9 cellular contexts compared by ENCODE assay signal in genomic region chr19:44869728-44870470, GRCh38. TPM values are rescaled to one million over a fixed set of nuclear protein-coding genes. Genes with fewer than 3 reads are reported as not detected.
A peak's percentile ranks its signal among the peaks of the same experiment; 100 is the strongest.
DNase-seq lines count a peak whose midpoint lies in the region; ATAC-seq, FAIRE-seq and TF ChIP-seq lines count a peak whose summit lies in the region.
"Had no signal": no experiment of that assay in that cellular context is flagged by ENCODE, and none has a peak within 500 bp of the region (broad histone marks: within the 10 kb centered on the region; RNA-seq: fewer than 3 reads in every experiment).

No MANE protein-coding gene starts in this region.

- H3K27ac ChIP-seq in AG04450 (ENCODE audit: low read depth, low read length) = peak overlapping the region; percentile 31
- peak overlapping the region; percentile 36 for H3K27ac ChIP-seq in endothelial cell of umbilical vein (ENCODE audit: insufficient read depth, low read depth, low read length)

- H3K9ac ChIP-seq in endothelial cell of umbilical vein (replicated peaks; ENCODE audit: extremely low read depth, insufficient read depth, low read length) = no peak overlapping the region

- H3K4me1 ChIP-seq in endothelial cell of umbilical vein (ENCODE audit: control insufficient read depth, extremely low read depth, insufficient read depth, low read length) = peaks cover 26% of the 10 kb centered on the region

- CTCF ChIA-PET in AG04450 (lab: Charles Lee) = interaction anchor here (1.3 kb wide), 1 partner anchor 24 kb away, joined by 5 read pairs; the partner anchor contains the start of gene NECTIN2
- CTCF ChIA-PET in endothelial cell of umbilical vein (lab: Charles Lee) = interaction anchor here (1.0 to 2.7 kb wide), 9 partner anchors 11 to 299 kb away, joined by 3 to 7 read pairs (median 4); partner anchors contain the start of gene NECTIN2

- H3K4me3 ChIP-seq in AG04450 (ENCODE audit: low read depth, low read length) (no peak overlapping the region), endothelial cell of umbilical vein (replicated peaks in 1 of 3; ENCODE audit: insufficient read depth in 1 of 3, low read depth in 1 of 3, low read length in 3 of 3) (no peak overlapping the region)

- peaks cover 31% of the 10 kb centered on the region for H3K79me2 ChIP-seq in endothelial cell of umbilical vein (ENCODE audit: control insufficient read depth, insufficient read depth, low read length)

- no peaks in the 10 kb centered on the region for H3K9me1 ChIP-seq in endothelial cell of umbilical vein (replicated peaks; ENCODE audit: control insufficient read depth, extremely low read depth, insufficient read depth, low read length)

- H3K27me3 ChIP-seq in AG04450 (ENCODE audit: control insufficient read depth, insufficient read depth, low read length) = no peaks in the 10 kb centered on the region
- H3K27me3 ChIP-seq in endothelial cell of umbilical vein (ENCODE audit: control insufficient read depth in 2 of 2, insufficient read depth in 2 of 2, low read length in 2 of 2) = no peaks in the 10 kb centered on the region

- TF ChIP-seq POLR2A in endothelial cell of umbilical vein (IDR thresholded peaks at IDR 0.05; ENCODE audit: low read depth, low read length) = no peak

- FAIRE-seq in endothelial cell of umbilical vein (lab: Jason Lieb, UNC) = no peak

- BruUV-seq in endothelial cell of umbilical vein (replicated peaks; lab: Mats Ljungman, UMichigan) = no TSS peak

- no peak for TF ChIP-seq CTCF in AG04450 (IDR thresholded peaks at IDR 0.05; ENCODE audit: low read depth, low read length)
- TF ChIP-seq CTCF in endothelial cell of umbilical vein (IDR thresholded peaks at IDR 0.05; ENCODE audit: extremely low read depth in 1 of 2, insufficient read depth in 1 of 2, low read depth in 1 of 2, low read length in 2 of 2) = no peak

- dilution Hi-C loops in endothelial cell of umbilical vein (cut with MboI; ENCODE audit: extremely low pct_ligation_motif_present, low sequenced_read_pairs) = no loop called here

- H3K9me3 ChIP-seq in AG04450 (ENCODE audit: control insufficient read depth, insufficient read depth, low read length) = peaks cover 5% of the 10 kb centered on the region; the same call in 1 of the 2 replicates
- H3K9me3 ChIP-seq in endothelial cell of umbilical vein (replicated peaks; ENCODE audit: control insufficient read depth, insufficient read depth, low read length) = no peaks in the 10 kb centered on the region

- H4K20me1 ChIP-seq in endothelial cell of umbilical vein (replicated peaks; ENCODE audit: control insufficient read depth, extremely low read depth, insufficient read depth, low read length) = peaks cover 2% of the 10 kb centered on the region

- H2AFZ ChIP-seq in endothelial cell of umbilical vein (ENCODE audit: low read depth, low read length) = no peak overlapping the region

- DNase-seq in AG04450 (ENCODE audit: low read depth, low spot score) = peak; percentile 46
- DNase-seq in NCI-H226 = peak; percentile 44
- peak; percentile 75 for DNase-seq in endothelial cell of umbilical vein (ENCODE audit: low read depth, low spot score)
- DNase-seq in myocyte (ENCODE audit: low read depth) = peak; percentile 71
- no peak for DNase-seq in stimulated activated CD4-positive, alpha-beta T cell treated with anti-CD3 and anti-CD28 coated beads, Interleukin-12 subunit alpha, Interleukin-12 subunit beta, amount 100 ng/mL, for 4 hours
- DNase-seq in stimulated activated naive CD4-positive, alpha-beta T cell treated with Interleukin-2 at 50 U/mL for 16 hours (lab: John Stamatoyannopoulos, UW) = no peak
- DNase-seq in kidney glomerular epithelial cell (lab: John Stamatoyannopoulos, UW) = no peak

- intact Hi-C loops in endothelial cell of umbilical vein (cut with micrococcal nuclease) = loop anchor here (1.0 to 2.0 kb wide), 2 partner anchors 21 to 22 kb away; partner anchors contain the start of gene TOMM40

- ATAC-seq in HG02852 (IDR thresholded peaks at IDR 0.05; ENCODE audit: unreplicated experiment) = no peak
- ATAC-seq: Panc1 had no signal

- H3K4me2 ChIP-seq in endothelial cell of umbilical vein (ENCODE audit: insufficient read depth, low read length) = peak overlapping the region; percentile 32

- H3K36me3 ChIP-seq in endothelial cell of umbilical vein (ENCODE audit: control insufficient read depth in 2 of 2, extremely low read depth in 1 of 2, insufficient read depth in 2 of 2, low read length in 2 of 2) = peaks cover 13 to 41% of the 10 kb centered on the region in 2 experiments

- POLR2A ChIA-PET in AG04450 (lab: Yijun Ruan, JAX) = interaction anchor here (0.5 to 1.2 kb wide), 2 partner anchors 14 to 20 kb away, joined by 3 to 8 read pairs; no protein-coding TSS in a partner anchor
- POLR2A ChIA-PET in endothelial cell of umbilical vein (lab: Charles Lee) = interaction anchor here (0.7 kb wide), 1 partner anchor 21 kb away, joined by 4 read pairs; no protein-coding TSS in a partner anchor

TF ChIP-seq in endothelial cell of umbilical vein, 7 proteins besides CTCF, POLR2A, EP300 and RAD21:
- no peak for TF ChIP-seq GATA2 (IDR thresholded peaks at IDR 0.05; ENCODE audit: insufficient read depth, insufficient read length, low read depth, low read length)
- TF ChIP-seq POLR2AphosphoS5 (IDR thresholded peaks at IDR 0.05; ENCODE audit: insufficient read depth, low read depth, low read length) = peak; percentile 28
- no peak for TF ChIP-seq MYC (IDR thresholded peaks at IDR 0.05; ENCODE audit: low read depth, low read length)
- TF ChIP-seq EZH2 (IDR thresholded peaks at IDR 0.05; ENCODE audit: borderline replicate concordance, low read depth, low read length, severe bottlenecking) = no peak
- TF ChIP-seq, protein P1, sequence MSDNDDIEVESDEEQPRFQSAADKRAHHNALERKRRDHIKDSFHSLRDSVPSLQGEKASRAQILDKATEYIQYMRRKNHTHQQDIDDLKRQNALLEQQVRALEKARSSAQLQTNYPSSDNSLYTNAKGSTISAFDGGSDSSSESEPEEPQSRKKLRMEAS (IDR thresholded peaks at IDR 0.05; ENCODE audit: insufficient read depth, insufficient read length) = no peak
- TF ChIP-seq JUN (IDR thresholded peaks at IDR 0.05; ENCODE audit: borderline replicate concordance, insufficient read depth, insufficient read length, low read depth) = no peak
- TF ChIP-seq FOS (IDR thresholded peaks at IDR 0.05; ENCODE audit: borderline replicate concordance, insufficient read depth, low read length) = no peak
TF ChIP-seq in endothelial cell of umbilical vein: peak in this region for 1.

RNA-seq across cellular contexts. Expression of gene TOMM40, which starts 21.2 kb away (rescaled TPM):
- polyA plus RNA-seq in AG04450 (2011; rRNA removed) = 21.7 and 27.1 TPM in 2 replicates
- polyA minus RNA-seq in AG04450 (2011; rRNA and poly(A)+ RNA removed) = 25.4 and 34.9 TPM in 2 replicates
- total RNA-seq in endothelial cell of umbilical vein = 90.7 and 101 TPM in 2 replicates
- polyA plus RNA-seq in endothelial cell of umbilical vein = 70.2 and 71.8 TPM in 2 replicates
- 71.4 and 71.8 TPM in 2 replicates for polyA plus RNA-seq in endothelial cell of umbilical vein (2011; cell fraction: cytosol; rRNA removed)
- polyA plus RNA-seq in endothelial cell of umbilical vein (2011; cell fraction: nucleus; rRNA removed) = 37.7 and 46.2 TPM in 2 replicates
- polyA plus RNA-seq in endothelial cell of umbilical vein (2012) = 65.0 and 68.0 TPM in 2 replicates
- 40.4 and 48.2 TPM in 2 replicates for polyA minus RNA-seq in endothelial cell of umbilical vein
- polyA minus RNA-seq in endothelial cell of umbilical vein (2011; cell fraction: cytosol; rRNA and poly(A)+ RNA removed) = 40.4 TPM
- 12.9 and 13.6 TPM in 2 replicates for polyA minus RNA-seq in endothelial cell of umbilical vein (2011; cell fraction: nucleus; rRNA and poly(A)+ RNA removed)
- 94.0 and 121 TPM in 2 replicates for total RNA-seq in myocyte
- polyA plus RNA-seq in myocyte (2012) = 47.8 TPM

RNA-seq across cellular contexts. Expression of gene NECTIN2, which starts 23.8 kb away (rescaled TPM):
- polyA plus RNA-seq in AG04450 (2011; rRNA removed) = 80.2 and 110 TPM in 2 replicates
- polyA minus RNA-seq in AG04450 (2011; rRNA and poly(A)+ RNA removed) = 91.0 and 114 TPM in 2 replicates
- total RNA-seq in endothelial cell of umbilical vein = 205 and 211 TPM in 2 replicates
- polyA plus RNA-seq in endothelial cell of umbilical vein = 238 and 262 TPM in 2 replicates
- 178 and 183 TPM in 2 replicates for polyA plus RNA-seq in endothelial cell of umbilical vein (2011; cell fraction: cytosol; rRNA removed)
- 105 and 107 TPM in 2 replicates for polyA plus RNA-seq in endothelial cell of umbilical vein (2011; cell fraction: nucleus; rRNA removed)
- 180 and 213 TPM in 2 replicates for polyA plus RNA-seq in endothelial cell of umbilical vein (2012)
- polyA minus RNA-seq in endothelial cell of umbilical vein = 157 and 176 TPM in 2 replicates
- polyA minus RNA-seq in endothelial cell of umbilical vein (2011; cell fraction: cytosol; rRNA and poly(A)+ RNA removed) = 21.1 TPM
- polyA minus RNA-seq in endothelial cell of umbilical vein (2011; cell fraction: nucleus; rRNA and poly(A)+ RNA removed) = 43.5 and 56.6 TPM in 2 replicates
- total RNA-seq in myocyte = 79.1 and 113 TPM in 2 replicates
- polyA plus RNA-seq in myocyte (2012) = 72.7 TPM

RNA-seq across cellular contexts. Expression of gene APOE, which starts 35.7 kb away (rescaled TPM):
- 5.9 and 7.2 TPM in 2 replicates for polyA plus RNA-seq in AG04450 (2011; rRNA removed)
- 0.55 TPM in 1 of 2 replicates, not detected in the other for polyA minus RNA-seq in AG04450 (2011; rRNA and poly(A)+ RNA removed)
- total RNA-seq in endothelial cell of umbilical vein = 1.5 and 3.3 TPM in 2 replicates
- polyA plus RNA-seq in endothelial cell of umbilical vein = 6.2 and 6.9 TPM in 2 replicates
- 1.2 and 3.4 TPM in 2 replicates for polyA plus RNA-seq in endothelial cell of umbilical vein (2011; cell fraction: cytosol; rRNA removed)
- polyA plus RNA-seq in endothelial cell of umbilical vein (2011; cell fraction: nucleus; rRNA removed) = 2.2 and 2.7 TPM in 2 replicates
- polyA plus RNA-seq in endothelial cell of umbilical vein (2012) = 0.43 and 6.2 TPM in 2 replicates
- 0.61 and 0.68 TPM in 2 replicates for polyA minus RNA-seq in endothelial cell of umbilical vein
- polyA minus RNA-seq in endothelial cell of umbilical vein (2011; cell fraction: cytosol; rRNA and poly(A)+ RNA removed) = not detected
- polyA minus RNA-seq in endothelial cell of umbilical vein (2011; cell fraction: nucleus; rRNA and poly(A)+ RNA removed) = 0.67 TPM in 1 of 2 replicates, not detected in the other
- 4,388 and 5,075 TPM in 2 replicates for total RNA-seq in myocyte
- polyA plus RNA-seq in myocyte (2012) = 34.2 TPM

RNA-seq across cellular contexts. Expression of gene APOC1, which starts 44.5 kb away (rescaled TPM):
- polyA plus RNA-seq in AG04450 (2011; rRNA removed) (3.4 and 4.9 TPM in 2 replicates), endothelial cell of umbilical vein (15.0 and 18.5 TPM in 2 replicates)
- 0.74 and 0.83 TPM in 2 replicates for polyA minus RNA-seq in AG04450 (2011; rRNA and poly(A)+ RNA removed)
- total RNA-seq in endothelial cell of umbilical vein (5.0 and 11.4 TPM in 2 replicates), myocyte (21.8 and 52.3 TPM in 2 replicates)
- 4.0 and 5.0 TPM in 2 replicates for polyA plus RNA-seq in endothelial cell of umbilical vein (2011; cell fraction: cytosol; rRNA removed)
- polyA plus RNA-seq in endothelial cell of umbilical vein (2011; cell fraction: nucleus; rRNA removed) = 0.67 and 0.90 TPM in 2 replicates
- polyA plus RNA-seq in endothelial cell of umbilical vein (2012) = 2.6 and 7.6 TPM in 2 replicates
- 2.6 and 3.2 TPM in 2 replicates for polyA minus RNA-seq in endothelial cell of umbilical vein
- polyA minus RNA-seq in endothelial cell of umbilical vein (2011; cell fraction: cytosol; rRNA and poly(A)+ RNA removed) = not detected
- polyA minus RNA-seq in endothelial cell of umbilical vein (2011; cell fraction: nucleus; rRNA and poly(A)+ RNA removed) = not detected in 2 replicates
- polyA plus RNA-seq in myocyte (2012) = 7.3 TPM

Comparison
In these comparisons a context has a peak if more than half of its experiments do, and no peak if none do; other contexts are left out.
1. DNase-seq: peak in AG04450 (single experiment), NCI-H226 (single experiment), endothelial cell of umbilical vein (single experiment) and myocyte (single experiment); none in stimulated activated CD4-positive, alpha-beta T cell treated with anti-CD3 and anti-CD28 coated beads, Interleukin-12 subunit alpha, Interleukin-12 subunit beta, amount 100 ng/mL, for 4 hours (single experiment), stimulated activated naive CD4-positive, alpha-beta T cell treated with Interleukin-2 at 50 U/mL for 16 hours (single experiment) and kidney glomerular epithelial cell (single experiment).
2. RNA of gene APOE, which starts 35.7 kb away (total RNA-seq): 4,388 to 5,075 TPM in myocyte; 1.5 to 3.3 TPM in endothelial cell of umbilical vein; every median in the first group is over 1,000 times any median in the second.